In genomic region chr10:73920084-73920483, GRCh38 we compare ENCODE assay signal across 8 cellular contexts. TPM values are rescaled to one million over a fixed set of nuclear protein-coding genes. Genes with fewer than 3 reads are reported as not detected.
DNase-seq lines count a peak whose midpoint lies in the region; FAIRE-seq and TF ChIP-seq lines count a peak whose summit lies in the region.

No MANE protein-coding gene starts in this region.

- H3K4me3 ChIP-seq in endodermal cell (ENCODE audit: low read length) (no peak overlapping the region), neuronal stem cell (ENCODE audit: low read length in 2 of 2) (no peak overlapping the region)

- FAIRE-seq in D721Med (lab: Jason Lieb, UNC): no peak

- H3K9ac ChIP-seq in endodermal cell (ENCODE audit: extremely low read depth, low read length, poor library complexity, severe bottlenecking) (no peak overlapping the region), neuronal stem cell (ENCODE audit: low read depth, low read length, poor library complexity) (no peak overlapping the region)

- H3K27ac Mint-ChIP-seq in endodermal cell: peak overlapping the region; percentile 5

- no peak overlapping the region for H4K8ac ChIP-seq in neuronal stem cell (ENCODE audit: low read depth, low read length)

- H3K79me1 ChIP-seq in neuronal stem cell (ENCODE audit: low read depth, low read length): no peaks in the 10 kb centered on the region

- H2AK5ac ChIP-seq in neuronal stem cell (ENCODE audit: low read depth, low read length): no peak overlapping the region

- no peak overlapping the region for H3K4me3 Mint-ChIP-seq in endodermal cell

- no peak for TF ChIP-seq CTCF in endodermal cell (conservative IDR thresholded peaks at IDR 0.05)
- no peak for TF ChIP-seq CTCF in D721Med (IDR thresholded peaks at IDR 0.05; ENCODE audit: insufficient read depth, missing control alignments)

- no peak overlapping the region for H3K4me2 ChIP-seq in neuronal stem cell (ENCODE audit: insufficient read depth, low read length, poor library complexity, severe bottlenecking)

- peak overlapping the region; percentile 53 for H2AFZ ChIP-seq in neuronal stem cell (ENCODE audit: low read length)

- H3K4me1 ChIP-seq in endodermal cell (ENCODE audit: control insufficient read depth, insufficient read depth, low read length): no peaks in the 10 kb centered on the region
- H3K4me1 ChIP-seq in neuronal stem cell (ENCODE audit: control insufficient read depth in 2 of 2, insufficient read depth in 1 of 2, low read depth in 1 of 2, low read length in 2 of 2): peaks cover 9% of the 10 kb centered on the region in 2 donors

- H3K18ac ChIP-seq in neuronal stem cell (ENCODE audit: low read length): no peak overlapping the region

- H3K23ac ChIP-seq in neuronal stem cell (ENCODE audit: low read depth, low read length, poor library complexity): no peak overlapping the region

- H2BK15ac ChIP-seq in neuronal stem cell (ENCODE audit: low read length): no peak overlapping the region

- H2BK120ac ChIP-seq in neuronal stem cell (ENCODE audit: low read depth, low read length): no peak overlapping the region

- H2BK5ac ChIP-seq in neuronal stem cell (ENCODE audit: low read length): no peak overlapping the region

- no peak overlapping the region for H3K4ac ChIP-seq in neuronal stem cell (ENCODE audit: low read length)

- DNase-seq in GF-D8 (lab: John Stamatoyannopoulos, UW) (peak; percentile 62), MV-4-11 (lab: John Stamatoyannopoulos, UW) (peak; percentile 97), endodermal cell (no peak), neuronal stem cell (ENCODE audit: low spot score) (no peak), COLO829 (ENCODE audit: low spot score) (no peak), NCI-H128 (lab: John Stamatoyannopoulos, UW; ENCODE audit: unreplicated experiment) (no peak), D721Med (ENCODE audit: insufficient read length, low spot score) (no peak)
- DNase-seq in stimulated activated naive CD4-positive, alpha-beta T cell treated with Interleukin-2 at 50 U/mL for 16 hours (lab: John Stamatoyannopoulos, UW): no peak

- no peak overlapping the region for H4K91ac ChIP-seq in neuronal stem cell (ENCODE audit: low read depth, low read length, poor library complexity)

- H2BK12ac ChIP-seq in neuronal stem cell (ENCODE audit: low read length): no peak overlapping the region

- 59 to 93% methylated on average over 2 to 4 of the region's 4 CpGs for WGBS in endodermal cell (ENCODE audit: insufficient coverage in 1 of 2, insufficient read length in 1 of 2), 2 experiments
- WGBS in neuronal stem cell (ENCODE audit: extremely low coverage in 2 of 2, insufficient read length in 2 of 2, insufficient replicate concordance in 1 of 2), 2 donors: no CpG with 5 or more reads among the region's 4 CpGs

- H3K27me3 Mint-ChIP-seq in endodermal cell (ENCODE audit: insufficient read depth): peaks cover 4% of the 10 kb centered on the region

- peaks cover 3% of the 10 kb centered on the region for H3K27me3 ChIP-seq in endodermal cell (ENCODE audit: control insufficient read depth, insufficient read depth, low read length, poor library complexity, severe bottlenecking)
- peaks cover 0 to 3% (median 0%) of the 10 kb centered on the region in 3 experiments for H3K27me3 ChIP-seq in neuronal stem cell (ENCODE audit: control insufficient read depth in 3 of 3, insufficient read depth in 3 of 3, low read depth in 1 of 3, low read length in 3 of 3)

- H3K9me3 ChIP-seq in endodermal cell (ENCODE audit: control insufficient read depth, low read length) (no peaks in the 10 kb centered on the region), neuronal stem cell (replicated peaks in 1 of 2; ENCODE audit: control insufficient read depth in 2 of 2, insufficient read depth in 1 of 2, low read depth in 1 of 2, low read length in 2 of 2) (peaks cover 0 to 15% of the 10 kb centered on the region in 2 donors)

- no peaks in the 10 kb centered on the region for H3K36me3 ChIP-seq in endodermal cell (ENCODE audit: control insufficient read depth, insufficient read depth, low read length)
- peaks cover 0 to 3% of the 10 kb centered on the region in 2 donors for H3K36me3 ChIP-seq in neuronal stem cell (replicated peaks in 1 of 2; ENCODE audit: control insufficient read depth in 2 of 2, insufficient read depth in 2 of 2, low read length in 2 of 2)

- no peaks in the 10 kb centered on the region for H3K36me3 Mint-ChIP-seq in endodermal cell (ENCODE audit: low read depth)

- no peak overlapping the region for H3K27ac ChIP-seq in endodermal cell (ENCODE audit: low read depth, low read length)
- H3K27ac ChIP-seq in neuronal stem cell (replicated peaks; ENCODE audit: low read length): no peak overlapping the region

- no peaks in the 10 kb centered on the region for H3K9me3 Mint-ChIP-seq in endodermal cell

- H3K4me1 Mint-ChIP-seq in endodermal cell: peaks cover 19% of the 10 kb centered on the region

- H3K14ac ChIP-seq in neuronal stem cell (ENCODE audit: low read length): no peak overlapping the region

RNA-seq across cellular contexts. Expression of gene PLAU, which starts 9.2 kb away (rescaled TPM):
- 1 to 10 TPM; 2.7 to 3.3 TPM for total RNA-seq in endodermal cell
- 10.5 TPM for polyA plus RNA-seq in endodermal cell (2013, experiment 1 of 2)
- polyA plus RNA-seq in endodermal cell (2013, experiment 2 of 2): 14.2 TPM
- 8.0 TPM for polyA plus RNA-seq in neuronal stem cell (2013, experiment 1 of 2)
- 7.7 TPM for polyA plus RNA-seq in neuronal stem cell (2013, experiment 2 of 2)

RNA-seq across cellular contexts. Expression of gene CAMK2G, which starts 45.7 kb away (rescaled TPM):
- total RNA-seq in endodermal cell: 10 to 100 TPM; 20.9 to 21.7 TPM
- 29.8 TPM for polyA plus RNA-seq in endodermal cell (2013, experiment 1 of 2)
- polyA plus RNA-seq in endodermal cell (2013, experiment 2 of 2): 25.8 TPM
- 30.5 TPM for polyA plus RNA-seq in neuronal stem cell (2013, experiment 1 of 2)
- polyA plus RNA-seq in neuronal stem cell (2013, experiment 2 of 2): 31.7 TPM

Comparison
In these comparisons a context has a peak if more than half of its experiments do, and no peak if none do; other contexts are left out.
1. DNase-seq: peak in GF-D8 (single experiment) and MV-4-11 (single experiment); none in endodermal cell (single experiment), neuronal stem cell (single experiment), COLO829 (single experiment), NCI-H128 (single experiment), D721Med (single experiment) and stimulated activated naive CD4-positive, alpha-beta T cell treated with Interleukin-2 at 50 U/mL for 16 hours (single experiment).